Comparison of ENCODE assay signal across 8 cellular contexts in the genomic region with DNA sequence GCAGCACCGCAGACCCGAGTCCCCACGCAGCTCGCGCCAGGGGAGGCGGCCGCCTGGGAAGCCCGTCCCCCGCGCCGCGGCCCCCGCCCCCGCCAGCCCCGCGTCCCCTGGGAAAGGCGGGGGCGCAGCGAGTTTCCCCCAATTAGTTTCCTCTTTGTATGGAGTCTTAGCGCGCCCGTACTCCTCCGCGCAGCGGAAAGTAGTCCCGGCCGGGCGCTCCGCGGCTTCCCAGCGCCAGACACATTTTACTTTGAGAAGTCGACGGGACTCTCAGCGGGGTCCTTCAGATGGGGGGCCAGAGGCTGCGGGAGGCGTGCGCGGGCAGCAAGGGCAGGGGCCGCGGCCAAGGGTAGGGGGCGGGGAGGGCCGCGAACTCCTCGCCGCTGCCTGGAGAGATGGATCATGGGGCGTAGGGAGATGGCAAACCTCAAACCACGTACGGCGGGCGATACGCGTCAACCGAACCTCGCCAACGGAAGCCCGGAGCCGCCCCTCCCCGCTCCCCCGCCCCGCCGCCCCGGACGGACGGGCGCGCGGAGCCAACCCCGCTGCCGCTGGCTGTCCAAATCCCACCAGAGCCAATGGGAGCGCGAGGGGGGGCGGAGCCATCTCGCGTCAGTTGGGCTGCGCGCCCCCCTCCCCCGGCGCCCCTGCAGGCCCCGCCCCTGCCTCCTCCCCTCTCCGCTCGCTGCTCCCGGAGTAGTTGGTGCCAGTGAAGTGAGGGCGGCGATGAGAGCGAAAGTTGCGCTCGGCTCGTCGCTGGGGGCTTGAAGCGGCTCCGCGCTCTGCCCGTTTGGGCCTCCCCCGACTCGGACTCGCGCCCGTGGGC. TPM values are rescaled to one million over a fixed set of nuclear protein-coding genes. Genes with fewer than 3 reads are reported as not detected.
DNase-seq lines count a peak whose midpoint lies in the region; ATAC-seq and TF ChIP-seq lines count a peak whose summit lies in the region.

TSS of gene RCOR1 (plus strand) at position 706 of the 829 bp plus-strand sequence. CDS start 238 bp downstream, outside the sequence.

- CTCF ChIA-PET in BJ (lab: Yijun Ruan, JAX) = interaction anchor here (1.1 to 3.9 kb wide), 3 partner anchors 12 to 68 kb away, joined by 5 to 27 read pairs (median 25); no protein-coding TSS in a partner anchor

- ATAC-seq in GM19324 (IDR thresholded peaks at IDR 0.05; ENCODE audit: low FRiP score, unreplicated experiment) = peak; percentile 77
- peak; percentile 68 for ATAC-seq in HG03460 (IDR thresholded peaks at IDR 0.05; ENCODE audit: unreplicated experiment)

- no peak for TF ChIP-seq CTCF in BJ (IDR thresholded peaks at IDR 0.05; ENCODE audit: insufficient read depth, low read depth, low read length)
- no peak for TF ChIP-seq CTCF in choroid plexus epithelial cell (conservative IDR thresholded peaks at IDR 0.05; ENCODE audit: low read depth, low read length)

- DNase-seq in BJ (ENCODE audit: low read depth) (peak; percentile 61), NCI-H524 treated with DMSO at 0.1 percent for 48 hours (lab: John Stamatoyannopoulos, UW) (peak; percentile 91), choroid plexus epithelial cell (ENCODE audit: low read depth) (peak; percentile 98), kidney glomerular epithelial cell (lab: John Stamatoyannopoulos, UW) (peak; percentile 95)
- peak; percentile 97 to 98 for DNase-seq in activated CD4-positive, alpha-beta T cell treated with anti-CD3 and anti-CD28 coated beads for 4 hours
- peak; percentile 95 to 98 for DNase-seq in stimulated activated CD4-positive, alpha-beta T cell treated with anti-CD3 and anti-CD28 coated beads, Interleukin-15, amount 100 ng/mL, for 48 hours (ENCODE audit: low read depth in 2 of 2)

- H3K36me3 ChIP-seq in BJ (ENCODE audit: control insufficient read depth, insufficient read depth, low read length) = no peaks in the 10 kb centered on the region

- H3K4me3 ChIP-seq in BJ (ENCODE audit: low read depth, low read length) (peak within 1 kb of the TSS; percentile 91), choroid plexus epithelial cell (ENCODE audit: low read depth, low read length) (peak within 1 kb of the TSS; percentile 90)

- H3K27me3 ChIP-seq in BJ (ENCODE audit: control insufficient read depth, insufficient read depth, low read length) = no peaks in the 10 kb centered on the region

- POLR2A ChIA-PET in BJ (lab: Charles Lee) = no interaction called here

RNA-seq across cellular contexts. Expression of gene RCOR1, which starts in this region (rescaled TPM):
- polyA plus RNA-seq in BJ (2011; rRNA removed) = 7.9 and 11.8 TPM in 2 replicates
- 11.2 and 11.8 TPM in 2 replicates for polyA minus RNA-seq in BJ (2011; rRNA and poly(A)+ RNA removed)

Comparison
In these comparisons a context has a peak if more than half of its experiments do, and no peak if none do; other contexts are left out.
1. Peak in every context shown above with its lines: DNase-seq, ATAC-seq and H3K4me3 ChIP-seq.